Comparison of ENCODE assay signal across 15 cellular contexts in genomic region chr1:192546596-192547199, GRCh38. TPM values are rescaled to one million over a fixed set of nuclear protein-coding genes. Genes with fewer than 3 reads are reported as not detected.
A peak's percentile ranks its signal among the peaks of the same experiment; 100 is the strongest.
DNase-seq lines count a peak whose midpoint lies in the region; ATAC-seq and TF ChIP-seq lines count a peak whose summit lies in the region.
"Had no signal": no experiment of that assay in that cellular context is flagged by ENCODE, and none has a peak within 500 bp of the region (broad histone marks: within the 10 kb centered on the region; RNA-seq: fewer than 3 reads in every experiment).

No MANE protein-coding gene starts in this region.

- H3K4me1 ChIP-seq in OCI-LY3 (ENCODE audit: low read length), result peaks cover 94% of the 10 kb centered on the region
- H3K4me1 ChIP-seq in neutrophil (ENCODE audit: control insufficient read depth in 1 of 2, insufficient read depth in 1 of 2, low read depth in 1 of 2, low read length in 1 of 2), result peaks cover 12 to 35% of the 10 kb centered on the region in 2 experiments

- CTCF ChIA-PET in activated CD4-positive, alpha-beta T cell treated with anti-CD3 and anti-CD28 coated beads, Interleukin-2, amount 10 ng/mL, durations not matched to agents 7 days and 5 days (lab: Charles Lee), result interaction anchor here (1.2 to 3.0 kb wide), 5 partner anchors 12 to 30 kb away, joined by 3 to 7 read pairs (median 4); no protein-coding TSS in a partner anchor

- peak overlapping the region; percentile 93 for H3K27ac ChIP-seq in OCI-LY3 (ENCODE audit: low read length)
- peak overlapping the region; percentile 73 for H3K27ac ChIP-seq in neutrophil

- no peak for ATAC-seq in central memory CD8-positive, alpha-beta T cell (replicated peaks; ENCODE audit: extremely low read depth, poor library complexity, severe bottlenecking)
- no peak for ATAC-seq in GM21526 (IDR thresholded peaks at IDR 0.05; ENCODE audit: low FRiP score, unreplicated experiment)
- ATAC-seq: right cardiac atrium had no signal

- POLR2A ChIA-PET in activated CD4-positive, alpha-beta T cell treated with anti-CD3 and anti-CD28 coated beads, Interleukin-2, amount 10 ng/mL, durations not matched to agents 7 days and 5 days (lab: Charles Lee), result no interaction called here

- peak overlapping the region; percentile 85 for H3K4me2 ChIP-seq in OCI-LY3 (ENCODE audit: low read length)

- no peak for TF ChIP-seq CTCF in OCI-LY3 (IDR thresholded peaks at IDR 0.05; ENCODE audit: low read depth, low read length)
- no peak for TF ChIP-seq CTCF in neutrophil (IDR thresholded peaks at IDR 0.05)

- H3K9me3 Mint-ChIP-seq in activated CD4-positive, alpha-beta T cell treated with anti-CD3 and anti-CD28 coated beads, Interleukin-2, amount 10 ng/mL, durations not matched to agents 7 days and 5 days, result no peaks in the 10 kb centered on the region
- no peaks in the 10 kb centered on the region for H3K9me3 Mint-ChIP-seq in central memory CD8-positive, alpha-beta T cell
- H3K9me3 Mint-ChIP-seq: activated B cell treated with CpG ODN at 0.5 μM for 24 hours; CD8-positive, alpha-beta T cell had no signal

- no peaks in the 10 kb centered on the region for H4K20me1 ChIP-seq in OCI-LY3 (ENCODE audit: insufficient read depth, low read length)

- H3K4me3 Mint-ChIP-seq in activated CD4-positive, alpha-beta T cell treated with anti-CD3 and anti-CD28 coated beads, Interleukin-2, amount 10 ng/mL, durations not matched to agents 7 days and 5 days, result no peak overlapping the region
- peak overlapping the region; percentile 11 for H3K4me3 Mint-ChIP-seq in central memory CD8-positive, alpha-beta T cell
- H3K4me3 Mint-ChIP-seq: CD8-positive, alpha-beta T cell had no signal

- peaks cover 2% of the 10 kb centered on the region for H3K36me3 Mint-ChIP-seq in activated CD4-positive, alpha-beta T cell treated with anti-CD3 and anti-CD28 coated beads, Interleukin-2, amount 10 ng/mL, durations not matched to agents 7 days and 5 days (ENCODE audit: low read depth)
- H3K36me3 Mint-ChIP-seq in central memory CD8-positive, alpha-beta T cell (ENCODE audit: insufficient read depth), result peaks cover 1% of the 10 kb centered on the region
- H3K36me3 Mint-ChIP-seq: CD8-positive, alpha-beta T cell had no signal

- H3K27me3 ChIP-seq in OCI-LY3 (ENCODE audit: low read depth, low read length) (no peaks in the 10 kb centered on the region), neutrophil (no peaks in the 10 kb centered on the region)

- H3K79me2 ChIP-seq in OCI-LY3 (ENCODE audit: low read length), result no peaks in the 10 kb centered on the region

- H3K4me1 Mint-ChIP-seq in activated CD4-positive, alpha-beta T cell treated with anti-CD3 and anti-CD28 coated beads, Interleukin-2, amount 10 ng/mL, durations not matched to agents 7 days and 5 days, result peaks cover 50% of the 10 kb centered on the region
- H3K4me1 Mint-ChIP-seq in central memory CD8-positive, alpha-beta T cell, result peaks cover 50% of the 10 kb centered on the region

- peak overlapping the region; percentile 53 for H2AFZ ChIP-seq in OCI-LY3 (ENCODE audit: low read depth, low read length)

- no peaks in the 10 kb centered on the region for H3K9me3 ChIP-seq in OCI-LY3 (ENCODE audit: insufficient read depth, low read length)
- no peaks in the 10 kb centered on the region for H3K9me3 ChIP-seq in neutrophil

- peak overlapping the region; percentile 69 for H3K27ac Mint-ChIP-seq in activated CD4-positive, alpha-beta T cell treated with anti-CD3 and anti-CD28 coated beads, Interleukin-2, amount 10 ng/mL, durations not matched to agents 7 days and 5 days
- H3K27ac Mint-ChIP-seq in central memory CD8-positive, alpha-beta T cell (ENCODE audit: low read depth), result peak overlapping the region; percentile 30
- H3K27ac Mint-ChIP-seq: CD8-positive, alpha-beta T cell had no signal

- H3K36me3 ChIP-seq in OCI-LY3 (replicated peaks; ENCODE audit: low read depth, low read length), result no peaks in the 10 kb centered on the region
- H3K36me3 ChIP-seq in neutrophil, result no peaks in the 10 kb centered on the region

- no peaks in the 10 kb centered on the region for H3K27me3 Mint-ChIP-seq in activated CD4-positive, alpha-beta T cell treated with anti-CD3 and anti-CD28 coated beads, Interleukin-2, amount 10 ng/mL, durations not matched to agents 7 days and 5 days
- no peaks in the 10 kb centered on the region for H3K27me3 Mint-ChIP-seq in central memory CD8-positive, alpha-beta T cell
- H3K27me3 Mint-ChIP-seq: activated B cell treated with CpG ODN at 0.5 μM for 24 hours had no signal

- H3K9ac ChIP-seq in OCI-LY3 (ENCODE audit: low read length), result peak overlapping the region; percentile 72

- no peak for DNase-seq in activated CD4-positive, alpha-beta T cell treated with anti-CD3 and anti-CD28 coated beads, Interleukin-2, amount 10 ng/mL, durations not matched to agents 7 days and 5 days
- no peak for DNase-seq in activated CD4-positive, alpha-beta T cell treated with anti-CD3 and anti-CD28 coated beads, Interleukin-2, amount 50 U/mL, for 48 hours
- DNase-seq in central memory CD8-positive, alpha-beta T cell (ENCODE audit: low spot score in 2 of 2), result no peak
- no peak for DNase-seq in stimulated activated CD4-positive, alpha-beta T cell treated with anti-CD3 and anti-CD28 coated beads, Interleukin-4, amount 100 ng/mL, for 1 hour
- no peak for DNase-seq in HuH-7.5 (ENCODE audit: low spot score)
- DNase-seq: activated B cell treated with CpG ODN at 0.5 μM for 24 hours; activated T-cell treated with anti-CD3 and anti-CD28 coated beads for 4 hours; CD8-positive, alpha-beta T cell; hypothalamus; NCI-H1417; right cardiac atrium had no signal

- H3K4me3 ChIP-seq in OCI-LY3 (ENCODE audit: low read length), result peak overlapping the region; percentile 66
- no peak overlapping the region for H3K4me3 ChIP-seq in neutrophil (ENCODE audit: low read depth in 1 of 2, low read length in 1 of 2)

RNA-seq across cellular contexts. Expression of gene RGS1, which starts 28.9 kb away (rescaled TPM):
- 10 to 100 TPM; 14.2 to 14.8 TPM for total RNA-seq in activated CD4-positive, alpha-beta T cell treated with anti-CD3 and anti-CD28 coated beads, Interleukin-2, amount 10 ng/mL, durations not matched to agents 7 days and 5 days
- total RNA-seq: Daoy had no signal
